ENCODE assay signal across 28 cellular contexts in the genomic region with DNA sequence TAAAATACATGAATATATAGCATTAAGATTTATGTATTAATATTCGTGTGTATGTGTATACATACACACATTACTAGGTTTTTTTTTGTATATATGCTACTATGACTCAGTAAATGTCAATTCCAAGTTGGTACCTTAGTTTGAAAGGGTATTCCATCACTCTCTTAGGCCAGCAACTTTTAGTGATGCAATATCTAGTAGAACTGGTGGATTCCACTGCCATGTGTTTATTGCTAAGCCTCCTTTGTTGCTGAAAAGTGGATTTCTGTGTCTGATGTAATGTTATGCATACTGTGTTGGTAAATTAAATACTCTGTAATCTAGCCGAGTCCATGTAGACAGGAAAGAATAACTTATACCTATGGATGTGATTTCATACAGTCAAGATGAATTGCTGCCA. TPM values are rescaled to one million over a fixed set of nuclear protein-coding genes. Genes with fewer than 3 reads are reported as not detected.
"Had no signal": no experiment of that assay in that cellular context is flagged by ENCODE, and none has a peak within 500 bp of the region (broad histone marks: within the 10 kb centered on the region; RNA-seq: fewer than 3 reads in every experiment).

No MANE protein-coding gene starts in this region.

- H3K9me3 ChIP-seq: gastrocnemius medialis, neutrophil, testis, transverse colon had no signal

- H3K27me3 ChIP-seq: brain microvascular endothelial cell, gastrocnemius medialis, neutrophil, right atrium auricular region, testis, transverse colon had no signal

- H3K4me3 ChIP-seq: gastrocnemius medialis, right atrium auricular region, testis, transverse colon had no signal

- H3K9ac ChIP-seq: parathyroid adenoma had no signal

- ATAC-seq: effector memory CD8-positive, alpha-beta T cell; gastrocnemius medialis; left cardiac atrium; left ventricle myocardium superior; stimulated activated naive CD8-positive, alpha-beta T cell treated with anti-CD3 and anti-CD28 coated beads, Interleukin-15, Interleukin-2, amounts not matched to agents 100 U/mL and 50 U/mL, for 24 hours had no signal

- H3K27ac ChIP-seq: brain microvascular endothelial cell, gastrocnemius medialis, neutrophil, parathyroid adenoma, right atrium auricular region, testis, transverse colon, VCaP had no signal

- DNase-seq: activated CD4-positive, alpha-beta T cell treated with anti-CD3 and anti-CD28 coated beads for 48 hours; activated CD4-positive, alpha-beta T cell treated with anti-CD3 and anti-CD28 coated beads, Interleukin-2, amount 50 U/mL, for 48 hours; activated CD8-positive, alpha-beta memory T cell treated with anti-CD3 and anti-CD28 coated beads for 24 hours; activated effector memory CD4-positive, alpha-beta T cell treated with Interleukin-2 at 50 U/mL for 16 hours; activated naive CD4-positive, alpha-beta T cell treated with anti-CD3 and anti-CD28 coated beads for 36 hours; activated naive CD8-positive, alpha-beta T cell treated with anti-CD3 and anti-CD28 coated beads for 36 hours; amniotic stem cell; brain microvascular endothelial cell; cortex of kidney; effector memory CD8-positive, alpha-beta T cell; gastrocnemius medialis; glutamatergic neuron; left cardiac atrium; left ventricle myocardium superior; naive B cell; nephron progenitor cell; stimulated activated CD4-positive, alpha-beta T cell treated with anti-CD3 and anti-CD28 coated beads, Interleukin-12 subunit alpha, Interleukin-12 subunit beta, amount 100 ng/mL, for 4 hours; stimulated activated CD4-positive, alpha-beta T cell treated with anti-CD3 and anti-CD28 coated beads, Interleukin-4, amount 100 ng/mL, for 1 hour; stimulated activated naive CD8-positive, alpha-beta T cell treated with anti-CD3 and anti-CD28 coated beads, Interleukin-15, Interleukin-2, amounts not matched to agents 100 U/mL and 50 U/mL, for 24 hours; T-helper 1 cell; testis; transverse colon had no signal

- H3K4me1 ChIP-seq: gastrocnemius medialis, parathyroid adenoma, right atrium auricular region, testis, transverse colon had no signal

- H3K36me3 ChIP-seq: brain microvascular endothelial cell, gastrocnemius medialis, neutrophil, right atrium auricular region, transverse colon had no signal

- H2AFZ ChIP-seq: parathyroid adenoma had no signal

- H3K79me2 ChIP-seq: parathyroid adenoma had no signal

RNA-seq across cellular contexts. Expression of a gene that starts 16.9 kb away (rescaled TPM):
- total RNA-seq: activated naive CD4-positive, alpha-beta T cell treated with anti-CD3 and anti-CD28 coated beads for 36 hours; activated naive CD8-positive, alpha-beta T cell treated with anti-CD3 and anti-CD28 coated beads for 36 hours; lung microvascular endothelial cell; pulmonary artery endothelial cell had no signal
